In genomic region chr15:85316244-85316934, GRCh38 we compare ENCODE assay signal across 10 cellular contexts.
DNase-seq lines count a peak whose midpoint lies in the region; ATAC-seq and TF ChIP-seq lines count a peak whose summit lies in the region.
"Had no signal": no experiment of that assay in that cellular context is flagged by ENCODE, and none has a peak within 500 bp of the region (broad histone marks: within the 10 kb centered on the region; RNA-seq: fewer than 3 reads in every experiment).

No MANE protein-coding gene starts in this region.

- peak overlapping the region; percentile 78 for H3K27ac Mint-ChIP-seq in activated T-cell treated with anti-CD3 and anti-CD28 coated beads, Interleukin-2, amount 50 U/mL, for 72 hours
- H3K27ac Mint-ChIP-seq in Calu3 (ENCODE audit: unreplicated experiment) (no peak overlapping the region), Caco-2 (ENCODE audit: unreplicated experiment) (no peak overlapping the region)

- peak; percentile 46 for DNase-seq in AG10803 (ENCODE audit: low read depth)
- peak; percentile 46 for DNase-seq in HCEC 1CT
- DNase-seq in activated T-cell treated with anti-CD3 and anti-CD28 coated beads, Interleukin-2, amount 50 U/mL, for 72 hours, result no peak
- no peak for DNase-seq in Calu3
- no peak for DNase-seq in Caco-2
- DNase-seq: caudate nucleus, GF-D8 had no signal

- peaks cover 66% of the 10 kb centered on the region for H3K4me1 Mint-ChIP-seq in activated T-cell treated with anti-CD3 and anti-CD28 coated beads, Interleukin-2, amount 50 U/mL, for 72 hours (ENCODE audit: low read depth)
- H3K4me1 Mint-ChIP-seq in Calu3 (ENCODE audit: low read depth, unreplicated experiment), result peaks cover 18% of the 10 kb centered on the region
- peaks cover 13% of the 10 kb centered on the region for H3K4me1 Mint-ChIP-seq in Caco-2 (ENCODE audit: low read depth, unreplicated experiment)

- peaks cover 4% of the 10 kb centered on the region for H3K9me3 ChIP-seq in mesodermal cell (ENCODE audit: control insufficient read depth, low read length)
- H3K9me3 ChIP-seq in Caco-2, result no peaks in the 10 kb centered on the region

- no peaks in the 10 kb centered on the region for H3K9me3 Mint-ChIP-seq in activated T-cell treated with anti-CD3 and anti-CD28 coated beads, Interleukin-2, amount 50 U/mL, for 72 hours
- H3K9me3 Mint-ChIP-seq in Calu3 (ENCODE audit: low read depth, unreplicated experiment) (peaks cover 6% of the 10 kb centered on the region), Caco-2 (ENCODE audit: unreplicated experiment) (no peaks in the 10 kb centered on the region)

- H3K4me1 ChIP-seq in mesodermal cell (ENCODE audit: control insufficient read depth, insufficient read depth, low read length, poor library complexity, severe bottlenecking) (peaks cover 48% of the 10 kb centered on the region), Caco-2 (peaks cover 13% of the 10 kb centered on the region; the same call in 1 of the 2 replicates)

- ATAC-seq in activated T-cell treated with anti-CD3 and anti-CD28 coated beads, Interleukin-2, amount 50 U/mL, for 72 hours (replicated peaks in 1 of 2), result peak; percentile 63 to 70
- ATAC-seq in HG03135 (IDR thresholded peaks at IDR 0.05; ENCODE audit: unreplicated experiment) (no peak), HG02938 (IDR thresholded peaks at IDR 0.05; ENCODE audit: unreplicated experiment) (no peak)

- POLR2A ChIA-PET in Caco-2 (lab: Charles Lee), result no interaction called here

- no peaks in the 10 kb centered on the region for H3K36me3 ChIP-seq in mesodermal cell (ENCODE audit: control insufficient read depth, insufficient read depth, low read length)
- H3K36me3 ChIP-seq in Caco-2 (ENCODE audit: control insufficient read depth, insufficient read depth, low read length), result no peaks in the 10 kb centered on the region

- H3K4me3 Mint-ChIP-seq in activated T-cell treated with anti-CD3 and anti-CD28 coated beads, Interleukin-2, amount 50 U/mL, for 72 hours, result peak overlapping the region; percentile 62 to 77
- H3K4me3 Mint-ChIP-seq in Calu3 (ENCODE audit: low read depth, unreplicated experiment) (no peak overlapping the region), Caco-2 (ENCODE audit: unreplicated experiment) (no peak overlapping the region)

- 74 to 81% methylated on average over 5 to 6 of the region's 8 CpGs for WGBS in mesodermal cell (ENCODE audit: insufficient coverage in 2 of 2), 2 experiments

- intact Hi-C loops in Calu3 (cut with micrococcal nuclease; ENCODE audit: unreplicated experiment), result no loop called here
- intact Hi-C loops in Caco-2 (cut with micrococcal nuclease; ENCODE audit: unreplicated experiment), result no loop called here

- no TSS peak for BruUV-seq in Calu3 (replicated peaks; lab: Mats Ljungman, UMichigan)
- BruUV-seq in Caco-2 (replicated peaks; lab: Mats Ljungman, UMichigan), result no TSS peak

- TF ChIP-seq CTCF in AG10803 (conservative IDR thresholded peaks at IDR 0.05; ENCODE audit: low read length) (no peak), Calu3 (IDR thresholded peaks at IDR 0.05; ENCODE audit: unreplicated experiment) (no peak), Caco-2 (IDR thresholded peaks at IDR 0.05; ENCODE audit: insufficient read depth in 1 of 2, low read depth in 1 of 2, low read length in 1 of 2, severe bottlenecking in 1 of 2, unreplicated experiment in 1 of 2) (no peak)

- no peaks in the 10 kb centered on the region for H3K27me3 Mint-ChIP-seq in activated T-cell treated with anti-CD3 and anti-CD28 coated beads, Interleukin-2, amount 50 U/mL, for 72 hours (ENCODE audit: low read depth)
- H3K27me3 Mint-ChIP-seq in Calu3 (ENCODE audit: unreplicated experiment) (no peaks in the 10 kb centered on the region), Caco-2 (ENCODE audit: insufficient read depth, unreplicated experiment) (no peaks in the 10 kb centered on the region)

- no peak overlapping the region for H3K4me3 ChIP-seq in AG10803 (ENCODE audit: low read length)
- no peak overlapping the region for H3K4me3 ChIP-seq in mesodermal cell (ENCODE audit: extremely low read depth, insufficient read depth, low read length, poor library complexity, severe bottlenecking)
- H3K4me3 ChIP-seq in Caco-2 (ENCODE audit: low read depth, low read length), result no peak overlapping the region

- CTCF ChIA-PET in Calu3 (lab: Charles Lee), result interaction anchor here (0.7 kb wide), 2 partner anchors 9 to 178 kb away, joined by 3 to 4 read pairs; no protein-coding TSS in a partner anchor
- CTCF ChIA-PET in Caco-2 (lab: Charles Lee), result no interaction called here

- H3K27me3 ChIP-seq in Caco-2 (replicated peaks; ENCODE audit: control insufficient read depth, insufficient read depth, low read length), result no peaks in the 10 kb centered on the region

- peaks cover 0 to 2% of the 10 kb centered on the region in 2 donors for H3K36me3 Mint-ChIP-seq in activated T-cell treated with anti-CD3 and anti-CD28 coated beads, Interleukin-2, amount 50 U/mL, for 72 hours (ENCODE audit: insufficient read depth in 2 of 2)
- no peaks in the 10 kb centered on the region for H3K36me3 Mint-ChIP-seq in Calu3 (ENCODE audit: insufficient read depth, unreplicated experiment)
- H3K36me3 Mint-ChIP-seq in Caco-2 (ENCODE audit: insufficient read depth, unreplicated experiment), result no peaks in the 10 kb centered on the region

- peak overlapping the region; percentile 11 for H3K27ac ChIP-seq in mesodermal cell (ENCODE audit: low read depth, low read length, severe bottlenecking)

Comparison
In these comparisons a context has a peak if more than half of its experiments do, and no peak if none do; other contexts are left out.
1. DNase-seq: peak in AG10803 (single experiment) and HCEC 1CT (single experiment); none in activated T-cell treated with anti-CD3 and anti-CD28 coated beads, Interleukin-2, amount 50 U/mL, for 72 hours (0 of 2), Calu3 (single experiment) and Caco-2 (0 of 2).
2. ATAC-seq: peak in activated T-cell treated with anti-CD3 and anti-CD28 coated beads, Interleukin-2, amount 50 U/mL, for 72 hours (2 of 2); none in HG03135 (single experiment) and HG02938 (single experiment).
3. H3K4me3 Mint-ChIP-seq: peak in activated T-cell treated with anti-CD3 and anti-CD28 coated beads, Interleukin-2, amount 50 U/mL, for 72 hours (2 of 2); none in Calu3 (single experiment) and Caco-2 (single experiment).